6 cellular contexts compared by ENCODE assay signal in genomic region chr7:150169463-150169862, GRCh38.
DNase-seq lines count a peak whose midpoint lies in the region; ATAC-seq and TF ChIP-seq lines count a peak whose summit lies in the region.
"Not testable (repeated sequence)": the region's sequence is repeated elsewhere in the genome, so short reads cannot be mapped to it uniquely, and the experiment has no call there.

No MANE protein-coding gene starts in this region.

- H3K36me3 ChIP-seq in lower lobe of right lung, upper lobe of right lung: not testable (repeated sequence)

- not testable (repeated sequence) for H3K9me3 ChIP-seq in T-helper 17 cell (ENCODE audit: control insufficient read depth, low read length, poor library complexity, severe bottlenecking); lower lobe of right lung; upper lobe of right lung

- not testable (repeated sequence) for H3K27ac ChIP-seq in lower lobe of right lung, upper lobe of right lung

- H3K4me3 ChIP-seq in lower lobe of right lung, upper lobe of right lung: not testable (repeated sequence)

- not testable (repeated sequence) for H3K27me3 ChIP-seq in lower lobe of right lung (ENCODE audit: low read depth); upper lobe of right lung

- DNase-seq in CD1c-positive myeloid dendritic cell (ENCODE audit: extremely low spot score) (peak; percentile 37), kidney tubule cell (ENCODE audit: low spot score) (peak; percentile 3)
- not testable (repeated sequence) for DNase-seq in T-helper 17 cell, lower lobe of right lung, upper lobe of right lung

- not testable (repeated sequence) for TF ChIP-seq CTCF in lower lobe of right lung (IDR thresholded peaks at IDR 0.05); upper lobe of right lung (IDR thresholded peaks at IDR 0.05)

- not testable (repeated sequence) for H3K4me3 Mint-ChIP-seq in T-helper 17 cell

- peak overlapping the region; percentile 3 for H3K27ac Mint-ChIP-seq in T-helper 17 cell

- not testable (repeated sequence) for H3K36me3 Mint-ChIP-seq in T-helper 17 cell (ENCODE audit: low read depth)

- H3K4me1 Mint-ChIP-seq in T-helper 17 cell = not testable (repeated sequence)

- intact Hi-C loops in lower lobe of right lung (cut with DNase I); upper lobe of right lung (cut with DNase I): not testable (repeated sequence)

- not testable (repeated sequence) for ATAC-seq in T-helper 17 cell
- ATAC-seq in esophagus mucosa (peak; percentile 75), lower lobe of right lung (peak; percentile 37 to 42), upper lobe of right lung (peak; percentile 66)

- not testable (repeated sequence) for H3K4me1 ChIP-seq in lower lobe of right lung, upper lobe of right lung

- H3K27me3 Mint-ChIP-seq in T-helper 17 cell = not testable (repeated sequence)
